Comparison of ENCODE assay signal across 2 cellular contexts in genomic region chr7:91293840-91294239, GRCh38.
TF ChIP-seq lines count a peak whose summit lies in the region.

No MANE protein-coding gene starts in this region.

TF ChIP-seq in K562, 482 proteins besides CTCF, POLR2A, EP300 and RAD21:
- TF ChIP-seq ARID3B (CRISPR knock-in tag; IDR thresholded peaks at IDR 0.05; ENCODE audit: borderline replicate concordance) (no peak), ZNF431 (CRISPR knock-in tag; IDR thresholded peaks at IDR 0.05) (no peak), ATF7 (IDR thresholded peaks at IDR 0.05) (no peak), CTCFL (IDR thresholded peaks at IDR 0.05; ENCODE audit: borderline replicate concordance, insufficient read depth, low read depth, low read length, poor library complexity, severe bottlenecking) (no peak), MCM5 (IDR thresholded peaks at IDR 0.05; ENCODE audit: low read depth) (no peak), NFXL1 (CRISPR knock-in tag; IDR thresholded peaks at IDR 0.05) (no peak), EP400 (IDR thresholded peaks at IDR 0.05) (no peak), VEZF1 (CRISPR knock-in tag; IDR thresholded peaks at IDR 0.05) (no peak)

TF ChIP-seq in neural cell, 6 proteins besides CTCF, POLR2A, EP300 and RAD21 (continued from another document):
- TF ChIP-seq REST (IDR thresholded peaks at IDR 0.05; ENCODE audit: borderline replicate concordance): no peak
- TF ChIP-seq TAF1 (IDR thresholded peaks at IDR 0.05; ENCODE audit: low read depth): no peak
- TF ChIP-seq POLR2AphosphoS5 (IDR thresholded peaks at IDR 0.05): no peak
- no peak for TF ChIP-seq SMC3 (conservative IDR thresholded peaks at IDR 0.05; ENCODE audit: poor library complexity)
